10 cellular contexts compared by ENCODE assay signal in genomic region chr18:76875390-76876330, GRCh38. TPM values are rescaled to one million over a fixed set of nuclear protein-coding genes. Genes with fewer than 3 reads are reported as not detected.
DNase-seq lines count a peak whose midpoint lies in the region; ATAC-seq lines count a peak whose summit lies in the region.
"Had no signal": no experiment of that assay in that cellular context is flagged by ENCODE, and none has a peak within 500 bp of the region (broad histone marks: within the 10 kb centered on the region; RNA-seq: fewer than 3 reads in every experiment).

No MANE protein-coding gene starts in this region.

- H3K27me3 ChIP-seq in CD4-positive, alpha-beta memory T cell (ENCODE audit: insufficient read depth, low read length): no peaks in the 10 kb centered on the region
- H3K27me3 ChIP-seq: ovary had no signal

- H3K9me3 Mint-ChIP-seq in CD4-positive, alpha-beta memory T cell: no peaks in the 10 kb centered on the region

- H3K4me1 ChIP-seq in CD4-positive, alpha-beta memory T cell (ENCODE audit: insufficient read depth, low read length): no peaks in the 10 kb centered on the region

- POLR2A ChIA-PET in CD4-positive, alpha-beta memory T cell (lab: Charles Lee; ENCODE audit: partially characterized antibody): no interaction called here

- H3K27me3 Mint-ChIP-seq in CD4-positive, alpha-beta memory T cell: no peaks in the 10 kb centered on the region

- H3K27ac Mint-ChIP-seq in CD4-positive, alpha-beta memory T cell: peak overlapping the region; percentile 14 to 88 (median 67)

- no peak overlapping the region for H3K27ac ChIP-seq in CD4-positive, alpha-beta memory T cell (ENCODE audit: low read depth, low read length)
- H3K27ac ChIP-seq: ovary, SK-N-MC had no signal

- CTCF ChIA-PET in CD4-positive, alpha-beta memory T cell (lab: Charles Lee; ENCODE audit: partially characterized antibody): interaction anchor here (1.0 to 1.8 kb wide), 4 partner anchors 9 to 107 kb away, joined by 3 to 15 read pairs (median 6); no protein-coding TSS in a partner anchor

- peak; percentile 34 to 47 (median 38) for DNase-seq in CD4-positive, alpha-beta memory T cell
- peak; percentile 24 to 52 for DNase-seq in Kasumi-1 (lab: John Stamatoyannopoulos, UW)
- peak; percentile 9 for DNase-seq in SKM-1 (lab: John Stamatoyannopoulos, UW; ENCODE audit: unreplicated experiment)
- peak; percentile 20 for DNase-seq in effector CD4-positive, alpha-beta T cell
- DNase-seq in mucosa of gallbladder (ENCODE audit: low spot score): peak; percentile 31
- DNase-seq in LoVo (ENCODE audit: low spot score): no peak
- no peak for DNase-seq in KG1 (lab: John Stamatoyannopoulos, UW)

- intact Hi-C loops in CD4-positive, alpha-beta memory T cell (cut with micrococcal nuclease): no loop called here

- H3K4me3 ChIP-seq in CD4-positive, alpha-beta memory T cell (ENCODE audit: low read length in 2 of 2): no peak overlapping the region
- H3K4me3 ChIP-seq: ovary, SK-N-MC had no signal

- peaks cover 18% of the 10 kb centered on the region for H3K36me3 ChIP-seq in CD4-positive, alpha-beta memory T cell (ENCODE audit: insufficient read depth, low read length)
- H3K36me3 ChIP-seq: ovary had no signal

- ATAC-seq in GM18907 (IDR thresholded peaks at IDR 0.05; ENCODE audit: unreplicated experiment): peak; percentile 69

- H3K4me1 Mint-ChIP-seq in CD4-positive, alpha-beta memory T cell: peaks cover 7 to 18% (median 11%) of the 10 kb centered on the region in 4 donors

- peak overlapping the region in 2 of 8 donors; percentile 44 to 73 for H3K4me3 Mint-ChIP-seq in CD4-positive, alpha-beta memory T cell

- no peaks in the 10 kb centered on the region for H3K9me3 ChIP-seq in CD4-positive, alpha-beta memory T cell (ENCODE audit: control insufficient read depth in 1 of 2, low read length in 2 of 2)
- H3K9me3 ChIP-seq: ovary had no signal

- peaks cover 19 to 62% of the 10 kb centered on the region in 2 donors for H3K36me3 Mint-ChIP-seq in CD4-positive, alpha-beta memory T cell

RNA-seq across cellular contexts. Expression of gene ZNF236, which starts 53.3 kb away (rescaled TPM):
- 10 to 100 TPM; 28.3 to 29.1 TPM for total RNA-seq in CD4-positive, alpha-beta memory T cell
- 1 to 10 TPM; 2.0 to 9.2 TPM for polyA plus RNA-seq in CD4-positive, alpha-beta memory T cell
- total RNA-seq in mucosa of gallbladder: 20.8 TPM

Comparison
In these comparisons a context has a peak if more than half of its experiments do, and no peak if none do; other contexts are left out.
1. DNase-seq: peak in CD4-positive, alpha-beta memory T cell (5 of 5), Kasumi-1 (2 of 2), SKM-1 (single experiment), effector CD4-positive, alpha-beta T cell (single experiment) and mucosa of gallbladder (single experiment); none in LoVo (single experiment) and KG1 (single experiment).